8 cellular contexts compared by ENCODE assay signal in the genomic region with DNA sequence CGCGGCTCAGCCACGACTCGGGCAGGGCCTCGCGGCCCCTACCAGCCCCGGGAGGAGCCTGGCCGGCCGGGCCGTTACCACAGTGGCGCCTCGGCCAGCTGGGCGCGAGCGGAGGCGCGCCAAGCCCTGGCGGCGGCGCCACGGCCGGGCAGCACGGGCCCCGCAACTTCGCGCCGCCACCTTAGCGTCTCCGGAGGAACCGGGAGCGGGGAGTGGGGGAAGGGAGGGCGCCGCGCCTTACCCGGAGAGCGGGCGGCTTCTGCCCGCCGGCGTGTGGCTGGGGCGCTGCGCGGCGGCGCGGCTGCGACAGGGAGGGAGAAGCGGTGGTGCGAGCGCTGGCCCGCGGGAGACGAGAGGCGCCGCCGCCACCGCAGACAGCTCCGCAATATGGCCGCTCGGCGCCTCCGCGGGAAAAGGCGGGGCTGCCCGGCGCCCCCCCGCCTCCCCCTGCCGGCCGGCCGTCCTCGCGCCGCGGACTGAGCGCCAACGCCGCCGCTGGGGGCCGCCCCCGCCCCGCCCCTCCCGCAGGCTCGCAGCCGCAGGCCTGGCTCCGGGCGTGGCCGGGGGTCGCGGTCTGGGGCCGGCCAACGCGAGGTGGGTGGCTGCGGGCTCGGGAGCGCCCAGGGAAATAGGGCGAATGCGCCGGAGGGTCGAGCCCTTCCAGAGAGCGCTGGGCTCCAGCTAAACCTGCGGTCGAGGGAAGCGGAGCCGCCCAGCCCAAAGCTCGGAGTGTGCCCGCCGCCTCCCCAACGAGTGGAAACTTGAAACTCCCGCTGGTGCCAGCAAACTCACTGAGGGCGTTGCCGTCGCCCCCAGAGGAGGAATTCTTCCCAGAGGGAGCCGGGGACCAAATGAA. TPM values are rescaled to one million over a fixed set of nuclear protein-coding genes. Genes with fewer than 3 reads are reported as not detected.
A peak's percentile ranks its signal among the peaks of the same experiment; 100 is the strongest.
DNase-seq lines count a peak whose midpoint lies in the region; ATAC-seq and TF ChIP-seq lines count a peak whose summit lies in the region.

RDX (minus strand) TSS at position 389 of the 856 bp plus-strand sequence. CDS start 16,922 bp downstream, outside the sequence.

- H3K4me1 Mint-ChIP-seq in neural crest cell: peaks cover 48% of the 10 kb centered on the region

- peak within 1 kb of the TSS; percentile 92 for H3K27ac ChIP-seq in substantia nigra (ENCODE audit: low read depth, low read length, poor library complexity, severe bottlenecking)

- H3K36me3 Mint-ChIP-seq in neural crest cell (ENCODE audit: low read depth): no peaks in the 10 kb centered on the region

- peak within 1 kb of the TSS; percentile 98 for H3K4me3 Mint-ChIP-seq in neural crest cell

- ATAC-seq in GM21526 (IDR thresholded peaks at IDR 0.05; ENCODE audit: low FRiP score, unreplicated experiment): peak; percentile 83

- H3K9me3 Mint-ChIP-seq in neural crest cell: peaks cover 2% of the 10 kb centered on the region

- DNase-seq in Daoy (ENCODE audit: low read depth) (peak; percentile 92), HuH-7 (ENCODE audit: low spot score) (peak; percentile 69), SHP77 (lab: John Stamatoyannopoulos, UW) (peak; percentile 72 to 76), foreskin melanocyte (peak; percentile 56), neural crest cell (ENCODE audit: low read depth, low spot score) (peak; percentile 65), substantia nigra (lab: John Stamatoyannopoulos, UW) (peak in 47 of 49 donors; percentile 21 to 87 (median 71))
- DNase-seq in activated gamma-delta T cell treated with anti-CD3 and anti-CD28 coated beads, Interleukin-2, amount 50 U/mL, for 16 hours (ENCODE audit: low read depth): peak; percentile 29

- TF ChIP-seq CTCF in neural crest cell (conservative IDR thresholded peaks at IDR 0.05): peak; percentile 15

- H3K27ac Mint-ChIP-seq in neural crest cell (ENCODE audit: unreplicated experiment): peak within 1 kb of the TSS; percentile 59

- no peaks in the 10 kb centered on the region for H3K27me3 Mint-ChIP-seq in neural crest cell (ENCODE audit: low read depth)

RNA-seq across cellular contexts. Expression of gene RDX, which starts in this region (rescaled TPM):
- total RNA-seq in Daoy (2014; rRNA removed; shearing (Covaris generic)): 62.9 and 120 TPM in 2 replicates
- total RNA-seq in neural crest cell: 159 and 167 TPM in 2 replicates

Comparison
In these comparisons a context has a peak if more than half of its experiments do, and no peak if none do; other contexts are left out.
1. Peak in every context shown above with its lines: DNase-seq, ATAC-seq and H3K27ac ChIP-seq.
2. DNase-seq: peak in every context shown above with its lines; median percentile 92 in Daoy; 74 in SHP77; 71 in substantia nigra; 69 in HuH-7; 65 in neural crest cell; 56 in foreskin melanocyte; 29 in activated gamma-delta T cell treated with anti-CD3 and anti-CD28 coated beads, Interleukin-2, amount 50 U/mL, for 16 hours.